Comparison of ENCODE assay signal across 8 cellular contexts in genomic region chr1:54052470-54052933, GRCh38. TPM values are rescaled to one million over a fixed set of nuclear protein-coding genes. Genes with fewer than 3 reads are reported as not detected.
DNase-seq lines count a peak whose midpoint lies in the region; ATAC-seq, FAIRE-seq and TF ChIP-seq lines count a peak whose summit lies in the region.

No MANE protein-coding gene starts in this region.

- DNase-seq in RWPE1 (ENCODE audit: low spot score): peak; percentile 46
- DNase-seq in K562 (ENCODE audit: extremely low read depth in 1 of 4, low spot score in 3 of 4): peak; percentile 52 to 68 (median 59)
- DNase-seq in smooth muscle cell (lab: John Stamatoyannopoulos, UW; ENCODE audit: unreplicated experiment): no peak

- H3K79me2 ChIP-seq in K562 (ENCODE audit: control insufficient read depth, insufficient read depth, low read length) (peaks cover 66% of the 10 kb centered on the region), smooth muscle cell (ENCODE audit: low read depth) (peaks cover 46% of the 10 kb centered on the region)

- BruUV-seq in K562 (replicated peaks; lab: Mats Ljungman, UMichigan): no TSS peak

- H3K27me3 ChIP-seq in K562 (ENCODE audit: control insufficient read depth in 2 of 2, insufficient read depth in 2 of 2, low read length in 2 of 2) (no peaks in the 10 kb centered on the region), iPS-20b (ENCODE audit: insufficient read depth, low read length) (no peaks in the 10 kb centered on the region), smooth muscle cell (ENCODE audit: low read depth) (no peaks in the 10 kb centered on the region)

- no peaks in the 10 kb centered on the region for H3K9me1 ChIP-seq in K562 (ENCODE audit: control insufficient read depth, insufficient read depth, low read length)

- ATAC-seq in GM18517 (IDR thresholded peaks at IDR 0.05; ENCODE audit: unreplicated experiment) (peak; percentile 4), HG03342 (IDR thresholded peaks at IDR 0.05; ENCODE audit: unreplicated experiment) (peak; percentile 9), K562 (peak; percentile 52), HG02938 (IDR thresholded peaks at IDR 0.05; ENCODE audit: unreplicated experiment) (no peak)

- no peak for TF ChIP-seq EP300 in K562 (IDR thresholded peaks at IDR 0.05; ENCODE audit: low read length)

- H3K4me2 ChIP-seq in K562 (ENCODE audit: insufficient read depth, low read length) (peak overlapping the region; percentile 98), smooth muscle cell (peak overlapping the region; percentile 84)

- WGBS in K562 (ENCODE audit: insufficient coverage, low coverage, missing lambda C conversion rate): 1% methylated on average over 23 of the region's 23 CpGs
- WGBS in smooth muscle cell (ENCODE audit: low lambda C conversion rate): 1% methylated on average over 23 of the region's 23 CpGs

- TF ChIP-seq RAD21 in K562 (CRISPR knock-in tag; conservative IDR thresholded peaks at IDR 0.05 in 1 of 2, IDR thresholded peaks at IDR 0.05 in 1 of 2): no peak

- H3K9me3 ChIP-seq in K562 (replicated peaks; ENCODE audit: control insufficient read depth, insufficient read depth, low read depth, low read length): no peaks in the 10 kb centered on the region
- H3K9me3 ChIP-seq in iPS-20b (ENCODE audit: insufficient read depth, low read depth, low read length): no peaks in the 10 kb centered on the region
- H3K9me3 ChIP-seq in smooth muscle cell (replicated peaks; ENCODE audit: low read depth): no peaks in the 10 kb centered on the region

- TF ChIP-seq POLR2A in K562 (conservative IDR thresholded peaks at IDR 0.05): no peak

- H3K36me3 ChIP-seq in K562 (ENCODE audit: control insufficient read depth, insufficient read depth, low read length) (peaks cover 8% of the 10 kb centered on the region; the same call in 2 of the 3 replicates), iPS-20b (ENCODE audit: insufficient read depth, low read depth, low read length) (no peaks in the 10 kb centered on the region), smooth muscle cell (ENCODE audit: low read depth) (no peaks in the 10 kb centered on the region)

- intact Hi-C loops in K562 (cut with micrococcal nuclease): loop anchor here (2.0 to 5.0 kb wide), 2 partner anchors 105 to 192 kb away; partner anchors contain the start of genes IFT25 and LRRC42

- CTCF ChIA-PET in RWPE1 (lab: Yijun Ruan, JAX): interaction anchor here (0.6 to 1.0 kb wide), 5 partner anchors 12 to 930 kb away, joined by 3 to 5 read pairs (median 4); no protein-coding TSS in a partner anchor
- CTCF ChIA-PET in K562 (lab: Yijun Ruan, JAX; ENCODE audit: low intra/inter-chr PET ratio): no interaction called here

- H4K20me1 ChIP-seq in K562 (replicated peaks; ENCODE audit: control insufficient read depth, insufficient read depth, low read length) (no peaks in the 10 kb centered on the region), smooth muscle cell (ENCODE audit: low read depth) (peaks cover 41% of the 10 kb centered on the region)

- TF ChIP-seq CTCF in C4-2B (conservative IDR thresholded peaks at IDR 0.05) (no peak), RWPE1 (conservative IDR thresholded peaks at IDR 0.05; ENCODE audit: low read depth) (no peak), K562 (IDR thresholded peaks at IDR 0.05 in 2 of 3, conservative IDR thresholded peaks at IDR 0.05 in 1 of 3; ENCODE audit: insufficient read depth in 2 of 3, low read depth in 1 of 3, low read length in 3 of 3) (no peak), smooth muscle cell (IDR thresholded peaks at IDR 0.05; ENCODE audit: borderline replicate concordance, insufficient read depth, poor library complexity, severe bottlenecking) (no peak)

- in situ Hi-C loops in K562 (cut with MboI): no loop called here

- peak; percentile 19 for FAIRE-seq in K562 (lab: Jason Lieb, UNC)

- H3K9ac ChIP-seq in K562 (ENCODE audit: insufficient read depth in 1 of 2, low read depth in 2 of 2, low read length in 2 of 2) (peak overlapping the region; percentile 87 to 95), iPS-20b (ENCODE audit: low read depth, low read length) (peak overlapping the region; percentile 90), smooth muscle cell (ENCODE audit: low read depth) (peak overlapping the region; percentile 95)

- POLR2A ChIA-PET in RWPE1 (lab: Yijun Ruan, JAX; ENCODE audit: low non-redundant PET) (no interaction called here), K562 (lab: Yijun Ruan, JAX) (interaction anchor here (0.6 to 1.6 kb wide), 14 partner anchors 10 to 520 kb away, joined by 3 to 8 read pairs (median 3); partner anchors contain the start of gene NDC1)

- H3F3A ChIP-seq in smooth muscle cell (ENCODE audit: low read depth): peaks cover 4% of the 10 kb centered on the region

- peak overlapping the region; percentile 79 for H3K27ac ChIP-seq in C4-2B
- H3K27ac ChIP-seq in RWPE1: peak overlapping the region; percentile 97
- H3K27ac ChIP-seq in K562 (ENCODE audit: extremely low read depth, low read depth, low read length): peak overlapping the region; percentile 87
- H3K27ac ChIP-seq in iPS-20b (ENCODE audit: low read length): peak overlapping the region; percentile 16
- peak overlapping the region; percentile 91 for H3K27ac ChIP-seq in smooth muscle cell (ENCODE audit: low read depth)

- peaks cover 8% of the 10 kb centered on the region in 2 experiments; a peak in 4 of 5 replicates for H3K4me1 ChIP-seq in K562 (replicated peaks in 1 of 2; ENCODE audit: control insufficient read depth in 2 of 2, insufficient read depth in 2 of 2, low read length in 2 of 2)
- no peaks in the 10 kb centered on the region; the same call in 1 of the 2 replicates for H3K4me1 ChIP-seq in iPS-20b (ENCODE audit: insufficient read depth, low read length)
- H3K4me1 ChIP-seq in smooth muscle cell (ENCODE audit: low read depth): peaks cover 13% of the 10 kb centered on the region

- H2AFZ ChIP-seq in K562 (ENCODE audit: low read depth, low read length) (peak overlapping the region; percentile 85), smooth muscle cell (ENCODE audit: low read depth) (peak overlapping the region; percentile 57)

- H3K4me3 ChIP-seq in K562: peak overlapping the region; percentile 78
- peak overlapping the region; percentile 86 for H3K4me3 ChIP-seq in iPS-20b (ENCODE audit: low read length)
- H3K4me3 ChIP-seq in smooth muscle cell: peak overlapping the region; percentile 77

RNA-seq across cellular contexts. Expression of gene TMEM59, which starts 0.5 kb away (rescaled TPM):
- total RNA-seq in K562 (2011; cell fraction: chromatin; rRNA removed; ENCODE audit: low replicate concordance): 144 and 157 TPM in 2 replicates
- total RNA-seq in K562 (2011; cell fraction: nucleolus; rRNA removed): 168 and 198 TPM in 2 replicates
- total RNA-seq in K562 (2011; cell fraction: nucleoplasm; rRNA removed): 246 and 274 TPM in 2 replicates
- 97.2 and 122 TPM in 2 replicates for total RNA-seq in K562 (2014; rRNA removed)
- 151 and 168 TPM in 2 replicates for total RNA-seq in K562 (2014; rRNA removed; fragmentation: Illumina TruSeq; extraction: Trizol)
- total RNA-seq in K562 (2015; rRNA removed; fragmentation: Illumina TruSeq; extraction: Trizol): 137 and 144 TPM in 2 replicates
- 163 and 186 TPM in 2 replicates for total RNA-seq in K562 (2021)
- polyA plus RNA-seq in K562 (2011; rRNA removed): 299 and 316 TPM in 2 replicates
- 93.8 and 181 TPM in 2 replicates for polyA plus RNA-seq in K562 (2011; cell fraction: cytosol; rRNA removed)
- polyA plus RNA-seq in K562 (2011; cell fraction: nucleus; rRNA removed): 45.4 and 94.5 TPM in 2 replicates
- 189 and 249 TPM in 2 replicates for polyA plus RNA-seq in K562 (2012)
- 133 and 136 TPM in 2 replicates for polyA plus RNA-seq in K562 (2014; fragmentation: Illumina TruSeq; extraction: Trizol)
- 100 to 1,000 TPM; 196 to 202 TPM for polyA plus RNA-seq in K562 (2014; fragmentation: Nextera tagmentation; extraction: Ambion mirVana)
- 93.1 and 127 TPM in 2 replicates for polyA plus RNA-seq in K562 (2014; rRNA removed)
- polyA minus RNA-seq in K562 (2011; rRNA and poly(A)+ RNA removed): 146 and 161 TPM in 2 replicates
- polyA minus RNA-seq in K562 (2011; cell fraction: cytosol; rRNA and poly(A)+ RNA removed): 68.4 and 86.7 TPM in 2 replicates
- 12.7 and 29.8 TPM in 2 replicates for polyA minus RNA-seq in K562 (2011; cell fraction: nucleus; rRNA and poly(A)+ RNA removed)
- 358 and 402 TPM in 2 replicates for total RNA-seq in smooth muscle cell
- 427 and 444 TPM in 2 replicates for polyA plus RNA-seq in smooth muscle cell

RNA-seq across cellular contexts. Expression of gene TCEANC2, which starts 0.9 kb away (rescaled TPM):
- total RNA-seq in K562 (2011; cell fraction: chromatin; rRNA removed; ENCODE audit: low replicate concordance): 6.1 and 7.8 TPM in 2 replicates
- total RNA-seq in K562 (2011; cell fraction: nucleolus; rRNA removed): 3.8 and 5.4 TPM in 2 replicates
- 6.5 and 11.8 TPM in 2 replicates for total RNA-seq in K562 (2011; cell fraction: nucleoplasm; rRNA removed)
- 3.3 and 6.2 TPM in 2 replicates for total RNA-seq in K562 (2014; rRNA removed)
- total RNA-seq in K562 (2014; rRNA removed; fragmentation: Illumina TruSeq; extraction: Trizol): 6.3 and 8.2 TPM in 2 replicates
- 4.7 and 5.6 TPM in 2 replicates for total RNA-seq in K562 (2015; rRNA removed; fragmentation: Illumina TruSeq; extraction: Trizol)
- total RNA-seq in K562 (2021): 7.0 and 7.2 TPM in 2 replicates
- polyA plus RNA-seq in K562 (2011; rRNA removed): 7.4 and 8.4 TPM in 2 replicates
- polyA plus RNA-seq in K562 (2011; cell fraction: cytosol; rRNA removed): 5.2 and 8.1 TPM in 2 replicates
- 6.6 and 7.9 TPM in 2 replicates for polyA plus RNA-seq in K562 (2011; cell fraction: nucleus; rRNA removed)
- 3.3 and 6.6 TPM in 2 replicates for polyA plus RNA-seq in K562 (2012)
- polyA plus RNA-seq in K562 (2014; fragmentation: Illumina TruSeq; extraction: Trizol): 6.0 and 7.1 TPM in 2 replicates
- 10 to 100 TPM in 1 of 2 experiments, 1 to 10 TPM in 1; 9.8 to 10.2 TPM for polyA plus RNA-seq in K562 (2014; fragmentation: Nextera tagmentation; extraction: Ambion mirVana)
- polyA plus RNA-seq in K562 (2014; rRNA removed): 5.2 and 5.3 TPM in 2 replicates
- polyA minus RNA-seq in K562 (2011; rRNA and poly(A)+ RNA removed): 7.1 and 8.4 TPM in 2 replicates
- polyA minus RNA-seq in K562 (2011; cell fraction: cytosol; rRNA and poly(A)+ RNA removed): 2.4 and 3.2 TPM in 2 replicates
- polyA minus RNA-seq in K562 (2011; cell fraction: nucleus; rRNA and poly(A)+ RNA removed): 2.8 and 6.6 TPM in 2 replicates
- total RNA-seq in smooth muscle cell: 2.1 and 4.9 TPM in 2 replicates
- polyA plus RNA-seq in smooth muscle cell: 2.3 and 4.6 TPM in 2 replicates

RNA-seq across cellular contexts. Expression of gene LDLRAD1, which starts 34.5 kb away (rescaled TPM):
- not detected in 2 replicates for total RNA-seq in K562 (2011; cell fraction: chromatin; rRNA removed; ENCODE audit: low replicate concordance)
- total RNA-seq in K562 (2011; cell fraction: nucleolus; rRNA removed): not detected in 2 replicates
- total RNA-seq in K562 (2011; cell fraction: nucleoplasm; rRNA removed): not detected in 2 replicates
- total RNA-seq in K562 (2014; rRNA removed) (not detected in 2 replicates), K562 (2014; rRNA removed; fragmentation: Illumina TruSeq; extraction: Trizol) (not detected in 2 replicates), K562 (2015; rRNA removed; fragmentation: Illumina TruSeq; extraction: Trizol) (not detected in 2 replicates), K562 (2021) (not detected in 2 replicates), smooth muscle cell (not detected in 2 replicates)
- polyA plus RNA-seq in K562 (2011; rRNA removed) (not detected in 2 replicates), K562 (2014; fragmentation: Illumina TruSeq; extraction: Trizol) (not detected in 2 replicates), K562 (2014; fragmentation: Nextera tagmentation; extraction: Ambion mirVana) (not detected), K562 (2014; rRNA removed) (not detected in 2 replicates), smooth muscle cell (not detected in 2 replicates)
- polyA plus RNA-seq in K562 (2011; cell fraction: cytosol; rRNA removed): not detected in 2 replicates
- not detected in 2 replicates for polyA plus RNA-seq in K562 (2011; cell fraction: nucleus; rRNA removed)
- polyA plus RNA-seq in K562 (2012): not detected in 2 replicates
- not detected in 2 replicates for polyA minus RNA-seq in K562 (2011; rRNA and poly(A)+ RNA removed)
- not detected in 2 replicates for polyA minus RNA-seq in K562 (2011; cell fraction: cytosol; rRNA and poly(A)+ RNA removed)
- polyA minus RNA-seq in K562 (2011; cell fraction: nucleus; rRNA and poly(A)+ RNA removed): not detected in 2 replicates

Comparison
In these comparisons a context has a peak if more than half of its experiments do, and no peak if none do; other contexts are left out.
1. H3K27ac ChIP-seq: peak in every context shown above with its lines; median percentile 97 in RWPE1; 91 in smooth muscle cell; 87 in K562; 79 in C4-2B; 16 in iPS-20b.